ENCODE assay signal across 8 cellular contexts in the genomic region with DNA sequence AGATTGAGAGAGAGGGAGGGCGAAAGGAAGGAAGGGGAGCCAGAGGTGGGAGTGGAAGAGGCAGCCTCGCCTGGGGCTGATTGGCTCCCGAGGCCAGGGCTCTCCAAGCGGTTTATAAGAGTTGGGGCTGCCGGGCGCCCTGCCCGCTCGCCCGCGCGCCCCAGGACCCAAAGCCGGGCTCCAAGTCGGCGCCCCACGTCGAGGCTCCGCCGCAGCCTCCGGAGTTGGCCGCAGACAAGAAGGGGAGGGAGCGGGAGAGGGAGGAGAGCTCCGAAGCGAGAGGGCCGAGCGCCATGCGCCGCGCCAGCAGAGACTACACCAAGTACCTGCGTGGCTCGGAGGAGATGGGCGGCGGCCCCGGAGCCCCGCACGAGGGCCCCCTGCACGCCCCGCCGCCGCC. TPM values are rescaled to one million over a fixed set of nuclear protein-coding genes. Genes with fewer than 3 reads are reported as not detected.
A peak's percentile ranks its signal among the peaks of the same experiment; 100 is the strongest.
DNase-seq lines count a peak whose midpoint lies in the region; ATAC-seq and TF ChIP-seq lines count a peak whose summit lies in the region.

A gene with protein sequence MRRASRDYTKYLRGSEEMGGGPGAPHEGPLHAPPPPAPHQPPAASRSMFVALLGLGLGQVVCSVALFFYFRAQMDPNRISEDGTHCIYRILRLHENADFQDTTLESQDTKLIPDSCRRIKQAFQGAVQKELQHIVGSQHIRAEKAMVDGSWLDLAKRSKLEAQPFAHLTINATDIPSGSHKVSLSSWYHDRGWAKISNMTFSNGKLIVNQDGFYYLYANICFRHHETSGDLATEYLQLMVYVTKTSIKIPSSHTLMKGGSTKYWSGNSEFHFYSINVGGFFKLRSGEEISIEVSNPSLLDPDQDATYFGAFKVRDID (plus strand): TSS at position 142 of the 400 bp plus-strand sequence. CDS start 152 bp downstream, at position 294.

- H3K4me3 ChIP-seq in GM12865 (ENCODE audit: low read depth, low read length) = peak within 1 kb of the TSS; percentile 62
- peak within 1 kb of the TSS; percentile 19 to 61 (median 38) for H3K4me3 ChIP-seq in esophagus squamous epithelium
- peak within 1 kb of the TSS; percentile 56 for H3K4me3 ChIP-seq in rectal smooth muscle tissue (ENCODE audit: low read length)
- no peak within 1 kb of the TSS for H3K4me3 ChIP-seq in foreskin fibroblast (ENCODE audit: low read depth in 1 of 2, low read length in 2 of 2)
- H3K4me3 ChIP-seq in HAP-1 = no peak within 1 kb of the TSS

- peak; percentile 25 for ATAC-seq in GM21786 (IDR thresholded peaks at IDR 0.05; ENCODE audit: unreplicated experiment)

- H3K9me3 ChIP-seq in esophagus squamous epithelium (no peaks in the 10 kb centered on the region), HAP-1 (no peaks in the 10 kb centered on the region)

- no peak within 1 kb of the TSS for H3K27ac ChIP-seq in esophagus squamous epithelium
- H3K27ac ChIP-seq in rectal smooth muscle tissue (ENCODE audit: low read depth, low read length) = no peak within 1 kb of the TSS

- DNase-seq in GM12865 (ENCODE audit: low read depth) (no peak), T-helper 2 cell (peak in 3 of 5 experiments; percentile 8 to 75 (median 11)), esophagus squamous epithelium (lab: John Stamatoyannopoulos, UW) (no peak), foreskin fibroblast (no peak), NCI-H1930 (lab: John Stamatoyannopoulos, UW) (no peak), HAP-1 (ENCODE audit: low spot score in 2 of 2) (no peak)

- H3K4me1 ChIP-seq in esophagus squamous epithelium (peaks cover 3 to 17% (median 8%) of the 10 kb centered on the region in 3 donors), rectal smooth muscle tissue (ENCODE audit: control insufficient read depth, insufficient read depth, low read length) (no peaks in the 10 kb centered on the region), HAP-1 (no peaks in the 10 kb centered on the region)

- H3K9ac ChIP-seq in rectal smooth muscle tissue (ENCODE audit: low read length) = no peak within 1 kb of the TSS

- intact Hi-C loops in esophagus squamous epithelium (cut with DNase I) = no loop called here

- in situ Hi-C loops in HAP-1 (cut with MboI; ENCODE audit: low sequenced_read_pairs) = no loop called here

- TF ChIP-seq POLR2A in esophagus squamous epithelium (IDR thresholded peaks at IDR 0.05) = no peak

- 7 to 44% methylated on average over 6 to 7 of the region's 39 CpGs for WGBS in esophagus squamous epithelium, 2 donors

- H3K36me3 ChIP-seq in esophagus squamous epithelium (no peaks in the 10 kb centered on the region), rectal smooth muscle tissue (ENCODE audit: control insufficient read depth, insufficient read depth, low read length) (no peaks in the 10 kb centered on the region), HAP-1 (replicated peaks) (no peaks in the 10 kb centered on the region)

- H3K27me3 ChIP-seq in esophagus squamous epithelium (peaks cover 0 to 82% (median 8%) of the 10 kb centered on the region in 4 donors), rectal smooth muscle tissue (ENCODE audit: control insufficient read depth, insufficient read depth, low read length) (peaks cover 6% of the 10 kb centered on the region), HAP-1 (ENCODE audit: low read depth) (peaks cover 2% of the 10 kb centered on the region; the same call in 1 of the 2 replicates)

- TF ChIP-seq CTCF in GM12865 (IDR thresholded peaks at IDR 0.05; ENCODE audit: insufficient read depth, low read depth, low read length, missing control alignments) (no peak), esophagus squamous epithelium (IDR thresholded peaks at IDR 0.05) (no peak), foreskin fibroblast (IDR thresholded peaks at IDR 0.05; ENCODE audit: low read depth, low read length) (no peak)

RNA-seq across cellular contexts. Expression of the gene that starts here (rescaled TPM):
- under 1 TPM in 2 of 4 donors, not detected in 2; 0.18 to 0.45 TPM for total RNA-seq in esophagus squamous epithelium

Comparison
In these comparisons a context has a peak if more than half of its experiments do, and no peak if none do; other contexts are left out.
1. DNase-seq: peak in T-helper 2 cell (3 of 5); none in GM12865 (single experiment), esophagus squamous epithelium (single experiment), foreskin fibroblast (0 of 2), NCI-H1930 (0 of 2) and HAP-1 (0 of 2).
2. H3K4me3 ChIP-seq: peak in GM12865 (single experiment), esophagus squamous epithelium (4 of 4) and rectal smooth muscle tissue (single experiment); none in foreskin fibroblast (0 of 2) and HAP-1 (single experiment).